In the genomic region with DNA sequence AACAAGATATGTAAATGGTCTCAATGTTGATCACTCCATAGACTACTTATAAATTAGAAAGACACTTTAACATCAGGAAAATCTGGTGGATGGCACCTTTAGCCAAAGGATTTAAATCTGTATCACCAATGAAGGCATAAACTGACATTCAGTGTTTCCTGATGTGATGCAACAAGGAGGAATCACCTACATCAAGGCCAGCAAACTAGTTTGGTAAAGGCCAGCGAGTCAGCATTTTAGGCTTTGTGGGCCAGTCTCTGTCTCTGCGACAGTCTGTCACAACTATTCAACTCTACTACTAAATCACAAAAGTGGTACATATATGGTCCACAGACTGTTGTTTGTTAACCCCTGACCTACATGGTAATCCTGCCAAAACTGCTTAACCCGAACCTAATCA, we compare ENCODE assay signal across 1 cellular context.
TF ChIP-seq lines count a peak whose summit lies in the region.

No MANE protein-coding gene starts in this region.

TF ChIP-seq in liver, 16 proteins besides CTCF, POLR2A, EP300 and RAD21:
- TF ChIP-seq EGR1 (IDR thresholded peaks at IDR 0.05; ENCODE audit: low read depth in 2 of 2) = no peak
- no peak for TF ChIP-seq HNF4G (IDR thresholded peaks at IDR 0.05)
- TF ChIP-seq RXRA (IDR thresholded peaks at IDR 0.05) = peak in 1 of 2 donors; percentile 30
- TF ChIP-seq YY1 (IDR thresholded peaks at IDR 0.05) = no peak
- TF ChIP-seq REST (IDR thresholded peaks at IDR 0.05) = no peak
- peak; percentile 22 for TF ChIP-seq SP1 (IDR thresholded peaks at IDR 0.05)
- peak; percentile 41 for TF ChIP-seq ATF3 (IDR thresholded peaks at IDR 0.05)
- TF ChIP-seq GABPA (IDR thresholded peaks at IDR 0.05 in 1 of 2, conservative IDR thresholded peaks at IDR 0.05 in 1 of 2) = no peak
- TF ChIP-seq ZBTB33 (IDR thresholded peaks at IDR 0.05) = no peak
